ENCODE assay signal across 25 cellular contexts in the genomic region with DNA sequence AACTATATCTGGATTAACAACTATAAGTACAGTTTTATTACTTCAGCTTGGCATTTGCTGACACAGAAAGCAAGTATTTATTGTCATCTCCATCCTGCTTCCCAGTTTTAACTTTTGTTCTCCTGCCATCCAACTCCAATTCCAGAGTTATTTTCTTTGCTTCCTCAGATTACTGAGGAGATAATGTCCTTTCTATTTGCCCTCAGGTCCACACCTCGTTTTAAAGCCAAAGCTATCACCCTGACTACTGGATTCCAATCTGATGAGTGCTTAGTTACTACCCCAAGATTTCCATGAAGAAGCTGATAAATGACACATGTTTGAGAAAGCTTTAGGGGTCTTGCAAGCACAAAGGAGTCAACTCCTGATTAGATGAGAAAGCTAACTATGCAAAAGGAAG. TPM values are rescaled to one million over a fixed set of nuclear protein-coding genes. Genes with fewer than 3 reads are reported as not detected.
DNase-seq lines count a peak whose midpoint lies in the region; ATAC-seq, FAIRE-seq and TF ChIP-seq lines count a peak whose summit lies in the region.
"Had no signal": no experiment of that assay in that cellular context is flagged by ENCODE, and none has a peak within 500 bp of the region (broad histone marks: within the 10 kb centered on the region; RNA-seq: fewer than 3 reads in every experiment).

No MANE protein-coding gene starts in this region.

- FAIRE-seq in RCC 7860 (lab: Jason Lieb, UNC), result no peak
- FAIRE-seq: GM12892, islet of Langerhans, pancreas had no signal

- CTCF ChIA-PET in Caco-2 (lab: Charles Lee) (interaction anchor here (0.7 to 1.4 kb wide), 4 partner anchors 16 to 32 kb away, joined by 3 to 6 read pairs (median 4); no protein-coding TSS in a partner anchor), A673 (lab: Charles Lee) (no interaction called here)

- H3K4me1 ChIP-seq in Caco-2 (peaks cover 30% of the 10 kb centered on the region), Karpas-422 (ENCODE audit: low read length) (peaks cover 16% of the 10 kb centered on the region), A673 (ENCODE audit: insufficient read depth, low read length, poor library complexity, severe bottlenecking) (no peaks in the 10 kb centered on the region)
- H3K4me1 ChIP-seq: pancreas, right lobe of liver, uterus had no signal

- H3K4me1 Mint-ChIP-seq in Caco-2 (ENCODE audit: low read depth, unreplicated experiment), result peaks cover 29% of the 10 kb centered on the region

- H3K27me3 Mint-ChIP-seq in Caco-2 (ENCODE audit: insufficient read depth, unreplicated experiment), result no peaks in the 10 kb centered on the region

- H3K27me3 ChIP-seq in Caco-2 (replicated peaks; ENCODE audit: control insufficient read depth, insufficient read depth, low read length), result no peaks in the 10 kb centered on the region
- H3K27me3 ChIP-seq in Karpas-422 (ENCODE audit: low read length), result no peaks in the 10 kb centered on the region
- peaks cover 29% of the 10 kb centered on the region for H3K27me3 ChIP-seq in A673 (replicated peaks; ENCODE audit: insufficient read depth, low read depth, low read length, poor library complexity)
- H3K27me3 ChIP-seq: pancreas, right lobe of liver, uterus had no signal

- H3K79me2 ChIP-seq in Karpas-422 (ENCODE audit: low read length), result no peaks in the 10 kb centered on the region

- no peaks in the 10 kb centered on the region for H3K9me3 Mint-ChIP-seq in Caco-2 (ENCODE audit: unreplicated experiment)
- H3K9me3 Mint-ChIP-seq: T-helper 1 cell treated with Interleukin-12 subunit alpha and Interleukin-12 subunit beta and Interleukin-4 antibody, amounts not matched to agents 30 μg/mL and 1 μg/mL, for 36 hours had no signal

- H2AFZ ChIP-seq in Karpas-422 (ENCODE audit: low read length), result no peak overlapping the region; the same call in 1 of the 2 replicates

- POLR2A ChIA-PET in Caco-2 (lab: Charles Lee), result no interaction called here
- POLR2A ChIA-PET in A673 (lab: Charles Lee; ENCODE audit: low non-redundant PET), result no interaction called here

- H3K36me3 ChIP-seq in Caco-2 (ENCODE audit: control insufficient read depth, insufficient read depth, low read length) (no peaks in the 10 kb centered on the region), Karpas-422 (ENCODE audit: insufficient read depth, low read length) (no peaks in the 10 kb centered on the region), A673 (ENCODE audit: insufficient read depth, low read length, poor library complexity, severe bottlenecking) (no peaks in the 10 kb centered on the region)
- H3K36me3 ChIP-seq: pancreas, right lobe of liver, uterus, WERI-Rb-1 had no signal

- no peak for TF ChIP-seq CTCF in Caco-2 (IDR thresholded peaks at IDR 0.05; ENCODE audit: insufficient read depth in 1 of 2, low read depth in 1 of 2, low read length in 1 of 2, severe bottlenecking in 1 of 2, unreplicated experiment in 1 of 2)
- TF ChIP-seq CTCF in A673 (conservative IDR thresholded peaks at IDR 0.05; ENCODE audit: low read depth, low read length), result no peak

- intact Hi-C loops in Caco-2 (cut with micrococcal nuclease; ENCODE audit: unreplicated experiment) (no loop called here), A673 (cut with micrococcal nuclease; ENCODE audit: unreplicated experiment) (no loop called here)

- ATAC-seq in SK-N-SH treated with all-trans-retinoic acid at 6 μM for 48 hours (peak; percentile 38; the same call in 2 of the 3 replicates), HG02588 (IDR thresholded peaks at IDR 0.05; ENCODE audit: unreplicated experiment) (no peak)
- ATAC-seq: naive thymus-derived CD4-positive, alpha-beta T cell; pancreas had no signal

- no peak overlapping the region for H3K9ac ChIP-seq in Karpas-422 (ENCODE audit: low read length)
- H3K9ac ChIP-seq: KMS-11 had no signal

- no peaks in the 10 kb centered on the region for H4K20me1 ChIP-seq in Karpas-422 (ENCODE audit: insufficient read depth, low read depth, low read length)

- BruUV-seq in Caco-2 (replicated peaks; lab: Mats Ljungman, UMichigan), result no TSS peak
- no TSS peak for BruUV-seq in A673 (replicated peaks; lab: Mats Ljungman, UMichigan)

- peak overlapping the region; percentile 3 for H3K4me3 Mint-ChIP-seq in Caco-2 (ENCODE audit: unreplicated experiment)
- H3K4me3 Mint-ChIP-seq: naive thymus-derived CD4-positive, alpha-beta T cell; T-helper 1 cell treated with Interleukin-12 subunit alpha and Interleukin-12 subunit beta and Interleukin-4 antibody, amounts not matched to agents 30 μg/mL and 1 μg/mL, for 36 hours had no signal

- no peaks in the 10 kb centered on the region for H3K36me3 Mint-ChIP-seq in Caco-2 (ENCODE audit: insufficient read depth, unreplicated experiment)
- H3K36me3 Mint-ChIP-seq: naive thymus-derived CD4-positive, alpha-beta T cell had no signal

- H3K27ac Mint-ChIP-seq in Caco-2 (ENCODE audit: unreplicated experiment), result peak overlapping the region; percentile 58
- H3K27ac Mint-ChIP-seq: naive thymus-derived CD4-positive, alpha-beta T cell; T-helper 1 cell treated with Interleukin-12 subunit alpha and Interleukin-12 subunit beta and Interleukin-4 antibody, amounts not matched to agents 30 μg/mL and 1 μg/mL, for 36 hours had no signal

- no peak overlapping the region for H3K27ac ChIP-seq in Karpas-422 (ENCODE audit: low read length)
- H3K27ac ChIP-seq in A673 (ENCODE audit: low read depth, low read length, poor library complexity, severe bottlenecking), result no peak overlapping the region
- H3K27ac ChIP-seq: C4-2B, KMS-11, pancreas, right lobe of liver, uterus, WERI-Rb-1 had no signal

- peaks cover 6% of the 10 kb centered on the region; the same call in 1 of the 2 replicates for H3K9me3 ChIP-seq in Caco-2
- H3K9me3 ChIP-seq in Karpas-422 (ENCODE audit: low read length), result no peaks in the 10 kb centered on the region
- H3K9me3 ChIP-seq in A673 (ENCODE audit: low read depth, low read length, poor library complexity, severe bottlenecking), result no peaks in the 10 kb centered on the region
- H3K9me3 ChIP-seq: pancreas, right lobe of liver, uterus had no signal

- H3K4me2 ChIP-seq in Karpas-422 (ENCODE audit: low read depth, low read length, poor library complexity, severe bottlenecking), result no peak overlapping the region
- H3K4me2 ChIP-seq: KMS-11 had no signal

- H3K9me2 ChIP-seq in Karpas-422 (replicated peaks; ENCODE audit: insufficient read depth, low read length), result no peaks in the 10 kb centered on the region

- H3K4me3 ChIP-seq in Caco-2 (ENCODE audit: low read depth, low read length) (no peak overlapping the region), Karpas-422 (ENCODE audit: low read length) (no peak overlapping the region), A673 (ENCODE audit: low read depth, low read length, poor library complexity, severe bottlenecking) (no peak overlapping the region)
- H3K4me3 ChIP-seq: pancreas, right lobe of liver, uterus had no signal

- DNase-seq in Caco-2 (peak in 1 of 2 experiments; percentile 17), Karpas-422 (peak; percentile 1), kidney glomerular epithelial cell (lab: John Stamatoyannopoulos, UW) (peak; percentile 26), A673 (ENCODE audit: low spot score) (no peak), RCC 7860 (ENCODE audit: low spot score) (no peak), NCI-H2196 (lab: John Stamatoyannopoulos, UW; ENCODE audit: unreplicated experiment) (no peak)
- DNase-seq: ACHN; activated CD4-positive, alpha-beta T cell treated with anti-CD3 and anti-CD28 coated beads, Interleukin-2, amount 50 U/mL, for 4 hours; activated gamma-delta T cell treated with Interleukin-2 at 50 U/mL for 16 hours; DMS 273 treated with DMSO at 0.1 percent for 48 hours; naive thymus-derived CD4-positive, alpha-beta T cell; NCI-H1105; NCI-H2107; pancreas; SIG-M5; uterus; WERI-Rb-1 had no signal

TF ChIP-seq in SK-N-SH treated with all-trans-retinoic acid at 6 μM for 48 hours, 23 proteins besides CTCF, POLR2A, EP300 and RAD21 (continues in another document):
- TF ChIP-seq TOX (CRISPR knock-in tag; IDR thresholded peaks at IDR 0.05; ENCODE audit: borderline replicate concordance) (no peak), RARB (CRISPR knock-in tag; IDR thresholded peaks at IDR 0.05) (no peak), ARNTL (CRISPR knock-in tag; IDR thresholded peaks at IDR 0.05; ENCODE audit: borderline replicate concordance, low read depth) (no peak), CSDC2 (CRISPR knock-in tag; IDR thresholded peaks at IDR 0.05) (no peak), TSHZ2 (CRISPR knock-in tag; IDR thresholded peaks at IDR 0.05) (no peak)

RNA-seq across cellular contexts. Expression of gene ACKR1, which starts 25.2 kb away (rescaled TPM):
- total RNA-seq in Caco-2 (2022), result not detected in 2 replicates
- not detected in 2 replicates for total RNA-seq in Karpas-422 (2014; rRNA removed; shearing (Covaris generic); ENCODE audit: low replicate concordance)
- not detected in 2 replicates for total RNA-seq in A673 (2021)
- total RNA-seq: naive thymus-derived CD4-positive, alpha-beta T cell had no signal

RNA-seq across cellular contexts. Expression of gene CADM3, which starts 58.5 kb away (rescaled TPM):
- total RNA-seq in Caco-2 (2022) (not detected in 2 replicates), A673 (2021) (not detected in 2 replicates)
- not detected in 2 replicates for total RNA-seq in Karpas-422 (2014; rRNA removed; shearing (Covaris generic); ENCODE audit: low replicate concordance)
- total RNA-seq: naive thymus-derived CD4-positive, alpha-beta T cell had no signal

Comparison
In these comparisons a context has a peak if more than half of its experiments do, and no peak if none do; other contexts are left out.
1. DNase-seq: peak in Karpas-422 (single experiment) and kidney glomerular epithelial cell (single experiment); none in A673 (single experiment), RCC 7860 (single experiment) and NCI-H2196 (single experiment).